ENCODE assay signal across 9 cellular contexts in the genomic region with DNA sequence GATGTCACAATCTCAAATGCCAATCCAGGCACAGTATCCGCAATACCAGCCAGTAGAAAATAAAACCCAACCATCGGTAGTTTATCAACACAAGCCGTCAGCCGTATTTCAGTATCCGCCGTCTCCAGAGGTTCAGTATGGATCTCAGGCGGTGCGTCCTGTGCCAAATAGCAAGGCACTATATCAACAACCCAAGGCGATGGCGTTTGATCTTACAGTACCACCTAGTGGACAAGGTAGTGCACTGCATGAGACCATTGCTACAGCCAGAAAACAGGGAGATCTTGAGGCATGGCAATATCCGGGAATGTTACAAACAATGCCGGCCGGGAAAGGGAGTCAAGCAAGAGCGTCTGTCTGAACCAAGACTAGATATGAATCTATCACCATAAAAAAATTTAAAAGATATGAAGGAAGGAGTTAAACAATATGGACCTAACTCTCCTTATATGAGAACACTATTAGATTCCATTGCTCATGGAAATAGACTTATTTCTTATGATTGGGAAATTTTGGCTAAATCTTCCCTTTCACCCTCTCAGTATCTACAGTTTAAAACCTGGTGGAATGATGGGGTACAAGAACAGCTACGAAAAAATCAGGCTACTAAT. TPM values are rescaled to one million over a fixed set of nuclear protein-coding genes. Genes with fewer than 3 reads are reported as not detected.
DNase-seq lines count a peak whose midpoint lies in the region; ATAC-seq and TF ChIP-seq lines count a peak whose summit lies in the region.
"Not testable (repeated sequence)": the region's sequence is repeated elsewhere in the genome, so short reads cannot be mapped to it uniquely, and the experiment has no call there.
"Had no signal": no experiment of that assay in that cellular context is flagged by ENCODE, and none has a peak within 500 bp of the region (broad histone marks: within the 10 kb centered on the region; RNA-seq: fewer than 3 reads in every experiment).

No MANE protein-coding gene starts in this region.

- not testable (repeated sequence) for H3K9me3 Mint-ChIP-seq in endothelial cell (ENCODE audit: unreplicated experiment)

- not testable (repeated sequence) for H3K27me3 ChIP-seq in Loucy (ENCODE audit: insufficient read depth, low read length, poor library complexity, severe bottlenecking); vagina
- H3K27me3 ChIP-seq in left lung: peaks cover 0 to 23% of the 10 kb centered on the region in 2 donors

- H3K4me3 Mint-ChIP-seq in endothelial cell (ENCODE audit: unreplicated experiment): not testable (repeated sequence)

- not testable (repeated sequence) for H3K4me2 ChIP-seq in Loucy (ENCODE audit: low read depth, low read length, poor library complexity, severe bottlenecking)

- TF ChIP-seq CTCF in Loucy (conservative IDR thresholded peaks at IDR 0.05; ENCODE audit: low read length) (peak; percentile 64), endothelial cell (IDR thresholded peaks at IDR 0.05; ENCODE audit: unreplicated experiment) (peak; percentile 77), left lung (IDR thresholded peaks at IDR 0.05) (peak; percentile 81 to 85), vagina (IDR thresholded peaks at IDR 0.05) (peak in 2 of 3 experiments; percentile 67 to 81)

- H3K36me3 Mint-ChIP-seq in endothelial cell (ENCODE audit: low read depth, unreplicated experiment): not testable (repeated sequence)

- H3F3A ChIP-seq in Loucy (ENCODE audit: low read depth): not testable (repeated sequence)

- peak; percentile 54 for DNase-seq in Daoy (ENCODE audit: low read depth)
- DNase-seq in SIG-M5 treated with dmso at 0.1 percent for 504 hours (lab: John Stamatoyannopoulos, UW; ENCODE audit: unreplicated experiment): peak; percentile 31
- peak; percentile 27 for DNase-seq in activated T-cell treated with anti-CD3 and anti-CD28 coated beads, Interleukin-2, amount 50 U/mL, for 1 hour
- peak; percentile 49 for DNase-seq in endothelial cell (ENCODE audit: low spot score)
- DNase-seq in left lung; vagina (ENCODE audit: extremely low spot score in 2 of 2): not testable (repeated sequence)
- peak; percentile 7 for DNase-seq in skeletal muscle cell (ENCODE audit: low read depth)

- not testable (repeated sequence) for H3K27me3 Mint-ChIP-seq in endothelial cell (ENCODE audit: unreplicated experiment)

- H3K36me3 ChIP-seq in Loucy (ENCODE audit: insufficient read depth, low read length); left lung; vagina: not testable (repeated sequence)

- H3K27ac ChIP-seq in left lung, vagina: not testable (repeated sequence)

- intact Hi-C loops in left lung (cut with DNase I); vagina (cut with DNase I): not testable (repeated sequence)

- TF ChIP-seq POLR2A in vagina (IDR thresholded peaks at IDR 0.05): not testable (repeated sequence)

- not testable (repeated sequence) for H2AFZ ChIP-seq in Loucy (ENCODE audit: low read length)

- peak; percentile 59 for ATAC-seq in left lung

- H3K9me2 ChIP-seq in Loucy (replicated peaks; ENCODE audit: low read depth, low read length): not testable (repeated sequence)

- H3K4me1 ChIP-seq in Loucy (ENCODE audit: insufficient read depth, low read length, poor library complexity, severe bottlenecking); left lung; vagina: not testable (repeated sequence)

- H3K4me3 ChIP-seq in Loucy (ENCODE audit: low read length, poor library complexity, severe bottlenecking); left lung; skeletal muscle cell (ENCODE audit: low read depth, low read length); vagina: not testable (repeated sequence)

- H3K9me3 ChIP-seq in Loucy (ENCODE audit: insufficient read depth, low read depth, low read length); left lung; vagina: not testable (repeated sequence)

- not testable (repeated sequence) for H3K27ac Mint-ChIP-seq in endothelial cell (ENCODE audit: unreplicated experiment)

- not testable (repeated sequence) for H3K4me1 Mint-ChIP-seq in endothelial cell (ENCODE audit: unreplicated experiment)

- H3K79me2 ChIP-seq in Loucy (ENCODE audit: insufficient read depth, low read length): not testable (repeated sequence)

- not testable (repeated sequence) for H3K9ac ChIP-seq in Loucy (ENCODE audit: low read depth, low read length, poor library complexity, severe bottlenecking)

- not testable (repeated sequence) for H4K20me1 ChIP-seq in Loucy (ENCODE audit: insufficient read depth, low read length, poor library complexity, severe bottlenecking)

RNA-seq across cellular contexts. Expression of a gene that starts 46.6 kb away (rescaled TPM):
- not detected in 2 replicates for total RNA-seq in Daoy (2014; rRNA removed; shearing (Covaris generic))
- total RNA-seq in endothelial cell (ENCODE audit: unreplicated experiment) (not detected), left lung (not detected), vagina (not detected)
- total RNA-seq: cerebellum had no signal
